ENCODE assay signal across 1 cellular context in the genomic region with DNA sequence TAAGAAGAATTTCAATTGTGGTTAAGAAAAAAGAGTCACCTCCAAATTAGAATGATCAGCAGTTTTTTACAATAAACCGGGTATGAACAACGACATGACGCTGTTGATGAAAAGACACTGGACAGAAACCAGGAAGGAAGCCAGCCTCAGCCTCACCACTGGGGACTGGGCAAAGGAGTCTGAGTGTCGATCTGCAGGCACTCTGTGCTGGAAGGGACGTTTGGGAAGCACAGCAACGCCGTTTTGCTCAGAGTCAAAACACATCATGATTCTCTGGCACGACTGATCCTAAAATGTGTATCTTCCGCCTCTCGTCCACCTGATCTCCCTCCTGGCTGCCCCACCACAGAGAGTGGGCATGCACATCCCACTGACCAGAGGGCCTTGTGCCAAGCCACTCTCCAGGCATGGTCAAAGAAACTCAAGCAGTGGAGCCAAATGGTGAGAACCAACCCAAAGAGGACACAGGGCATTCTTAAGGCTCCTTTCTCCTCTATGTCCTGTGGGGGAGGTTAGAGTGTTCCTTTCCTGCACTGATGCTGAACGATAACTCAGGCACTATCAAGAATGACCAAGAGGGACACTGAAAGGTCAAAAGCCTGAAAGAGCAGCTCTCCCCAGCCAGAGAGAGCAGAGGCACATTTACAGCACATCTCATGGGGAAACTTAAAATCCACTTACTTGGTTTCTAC.
TF ChIP-seq lines count a peak whose summit lies in the region.

No MANE protein-coding gene starts in this region.

TF ChIP-seq in K562, 482 proteins besides CTCF, POLR2A, EP300 and RAD21 (continued from another document and continues in another):
- TF ChIP-seq, protein P1, sequence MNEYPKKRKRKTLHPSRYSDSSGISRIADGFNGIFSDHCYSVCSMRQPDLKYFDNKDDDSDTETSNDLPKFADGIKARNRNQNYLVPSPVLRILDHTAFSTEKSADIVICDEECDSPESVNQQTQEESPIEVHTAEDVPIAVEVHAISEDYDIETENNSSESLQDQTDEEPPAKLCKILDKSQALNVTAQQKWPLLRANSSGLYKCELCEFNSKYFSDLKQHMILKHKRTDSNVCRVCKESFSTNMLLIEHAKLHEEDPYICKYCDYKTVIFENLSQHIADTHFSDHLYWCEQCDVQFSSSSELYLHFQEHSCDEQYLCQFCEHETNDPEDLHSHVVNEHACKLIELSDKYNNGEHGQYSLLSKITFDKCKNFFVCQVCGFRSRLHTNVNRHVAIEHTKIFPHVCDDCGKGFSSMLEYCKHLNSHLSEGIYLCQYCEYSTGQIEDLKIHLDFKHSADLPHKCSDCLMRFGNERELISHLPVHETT (CRISPR knock-in tag; conservative IDR thresholded peaks at IDR 0.05 in 1 of 2, IDR thresholded peaks at IDR 0.05 in 1 of 2) = peak in 1 of 2 experiments; percentile 79; a peak in 1 of 4 replicates
- TF ChIP-seq KDM5B (IDR thresholded peaks at IDR 0.05; ENCODE audit: insufficient replicate concordance, low read depth, low read length) = no peak
- peak; percentile 19; the same call in 1 of the 2 replicates for TF ChIP-seq PHF8 (IDR thresholded peaks at IDR 0.05; ENCODE audit: borderline replicate concordance, low read length)
- TF ChIP-seq, protein P2, sequence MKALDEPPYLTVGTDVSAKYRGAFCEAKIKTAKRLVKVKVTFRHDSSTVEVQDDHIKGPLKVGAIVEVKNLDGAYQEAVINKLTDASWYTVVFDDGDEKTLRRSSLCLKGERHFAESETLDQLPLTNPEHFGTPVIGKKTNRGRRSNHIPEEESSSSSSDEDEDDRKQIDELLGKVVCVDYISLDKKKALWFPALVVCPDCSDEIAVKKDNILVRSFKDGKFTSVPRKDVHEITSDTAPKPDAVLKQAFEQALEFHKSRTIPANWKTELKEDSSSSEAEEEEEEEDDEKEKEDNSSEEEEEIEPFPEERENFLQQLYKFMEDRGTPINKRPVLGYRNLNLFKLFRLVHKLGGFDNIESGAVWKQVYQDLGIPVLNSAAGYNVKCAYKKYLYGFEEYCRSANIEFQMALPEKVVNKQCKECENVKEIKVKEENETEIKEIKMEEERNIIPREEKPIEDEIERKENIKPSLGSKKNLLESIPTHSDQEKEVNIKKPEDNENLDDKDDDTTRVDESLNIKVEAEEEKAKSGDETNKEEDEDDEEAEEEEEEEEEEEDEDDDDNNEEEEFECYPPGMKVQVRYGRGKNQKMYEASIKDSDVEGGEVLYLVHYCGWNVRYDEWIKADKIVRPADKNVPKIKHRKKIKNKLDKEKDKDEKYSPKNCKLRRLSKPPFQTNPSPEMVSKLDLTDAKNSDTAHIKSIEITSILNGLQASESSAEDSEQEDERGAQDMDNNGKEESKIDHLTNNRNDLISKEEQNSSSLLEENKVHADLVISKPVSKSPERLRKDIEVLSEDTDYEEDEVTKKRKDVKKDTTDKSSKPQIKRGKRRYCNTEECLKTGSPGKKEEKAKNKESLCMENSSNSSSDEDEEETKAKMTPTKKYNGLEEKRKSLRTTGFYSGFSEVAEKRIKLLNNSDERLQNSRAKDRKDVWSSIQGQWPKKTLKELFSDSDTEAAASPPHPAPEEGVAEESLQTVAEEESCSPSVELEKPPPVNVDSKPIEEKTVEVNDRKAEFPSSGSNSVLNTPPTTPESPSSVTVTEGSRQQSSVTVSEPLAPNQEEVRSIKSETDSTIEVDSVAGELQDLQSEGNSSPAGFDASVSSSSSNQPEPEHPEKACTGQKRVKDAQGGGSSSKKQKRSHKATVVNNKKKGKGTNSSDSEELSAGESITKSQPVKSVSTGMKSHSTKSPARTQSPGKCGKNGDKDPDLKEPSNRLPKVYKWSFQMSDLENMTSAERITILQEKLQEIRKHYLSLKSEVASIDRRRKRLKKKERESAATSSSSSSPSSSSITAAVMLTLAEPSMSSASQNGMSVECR (CRISPR knock-in tag; IDR thresholded peaks at IDR 0.05) = no peak
- peak; percentile 78; the same call in 1 of the 2 replicates for TF ChIP-seq TRIM28 (IDR thresholded peaks at IDR 0.05)
- peak; percentile 5; the same call in 1 of the 2 replicates for TF ChIP-seq ZNF41 (CRISPR knock-in tag; conservative IDR thresholded peaks at IDR 0.05)
- peak; percentile 77 for TF ChIP-seq JUND (IDR thresholded peaks at IDR 0.05; ENCODE audit: borderline replicate concordance, low read depth, low read length)
- TF ChIP-seq JUND (tag; IDR thresholded peaks at IDR 0.05; ENCODE audit: borderline replicate concordance, low read depth, low read length) = peak; percentile 83; the same call in 2 of the 3 replicates
- TF ChIP-seq MCM5 (IDR thresholded peaks at IDR 0.05; ENCODE audit: low read depth) = no peak
- TF ChIP-seq RNF219 (CRISPR knock-in tag; IDR thresholded peaks at IDR 0.05) = no peak
- TF ChIP-seq, protein P3, sequence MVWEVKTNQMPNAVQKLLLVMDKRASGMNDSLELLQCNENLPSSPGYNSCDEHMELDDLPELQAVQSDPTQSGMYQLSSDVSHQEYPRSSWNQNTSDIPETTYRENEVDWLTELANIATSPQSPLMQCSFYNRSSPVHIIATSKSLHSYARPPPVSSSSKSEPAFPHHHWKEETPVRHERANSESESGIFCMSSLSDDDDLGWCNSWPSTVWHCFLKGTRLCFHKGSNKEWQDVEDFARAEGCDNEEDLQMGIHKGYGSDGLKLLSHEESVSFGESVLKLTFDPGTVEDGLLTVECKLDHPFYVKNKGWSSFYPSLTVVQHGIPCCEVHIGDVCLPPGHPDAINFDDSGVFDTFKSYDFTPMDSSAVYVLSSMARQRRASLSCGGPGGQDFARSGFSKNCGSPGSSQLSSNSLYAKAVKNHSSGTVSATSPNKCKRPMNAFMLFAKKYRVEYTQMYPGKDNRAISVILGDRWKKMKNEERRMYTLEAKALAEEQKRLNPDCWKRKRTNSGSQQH (CRISPR knock-in tag; IDR thresholded peaks at IDR 0.05) = no peak
- TF ChIP-seq NELFE (IDR thresholded peaks at IDR 0.05; ENCODE audit: insufficient read depth, insufficient read length) = no peak
- TF ChIP-seq, protein P4, sequence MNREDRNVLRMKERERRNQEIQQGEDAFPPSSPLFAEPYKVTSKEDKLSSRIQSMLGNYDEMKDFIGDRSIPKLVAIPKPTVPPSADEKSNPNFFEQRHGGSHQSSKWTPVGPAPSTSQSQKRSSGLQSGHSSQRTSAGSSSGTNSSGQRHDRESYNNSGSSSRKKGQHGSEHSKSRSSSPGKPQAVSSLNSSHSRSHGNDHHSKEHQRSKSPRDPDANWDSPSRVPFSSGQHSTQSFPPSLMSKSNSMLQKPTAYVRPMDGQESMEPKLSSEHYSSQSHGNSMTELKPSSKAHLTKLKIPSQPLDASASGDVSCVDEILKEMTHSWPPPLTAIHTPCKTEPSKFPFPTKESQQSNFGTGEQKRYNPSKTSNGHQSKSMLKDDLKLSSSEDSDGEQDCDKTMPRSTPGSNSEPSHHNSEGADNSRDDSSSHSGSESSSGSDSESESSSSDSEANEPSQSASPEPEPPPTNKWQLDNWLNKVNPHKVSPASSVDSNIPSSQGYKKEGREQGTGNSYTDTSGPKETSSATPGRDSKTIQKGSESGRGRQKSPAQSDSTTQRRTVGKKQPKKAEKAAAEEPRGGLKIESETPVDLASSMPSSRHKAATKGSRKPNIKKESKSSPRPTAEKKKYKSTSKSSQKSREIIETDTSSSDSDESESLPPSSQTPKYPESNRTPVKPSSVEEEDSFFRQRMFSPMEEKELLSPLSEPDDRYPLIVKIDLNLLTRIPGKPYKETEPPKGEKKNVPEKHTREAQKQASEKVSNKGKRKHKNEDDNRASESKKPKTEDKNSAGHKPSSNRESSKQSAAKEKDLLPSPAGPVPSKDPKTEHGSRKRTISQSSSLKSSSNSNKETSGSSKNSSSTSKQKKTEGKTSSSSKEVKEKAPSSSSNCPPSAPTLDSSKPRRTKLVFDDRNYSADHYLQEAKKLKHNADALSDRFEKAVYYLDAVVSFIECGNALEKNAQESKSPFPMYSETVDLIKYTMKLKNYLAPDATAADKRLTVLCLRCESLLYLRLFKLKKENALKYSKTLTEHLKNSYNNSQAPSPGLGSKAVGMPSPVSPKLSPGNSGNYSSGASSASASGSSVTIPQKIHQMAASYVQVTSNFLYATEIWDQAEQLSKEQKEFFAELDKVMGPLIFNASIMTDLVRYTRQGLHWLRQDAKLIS (CRISPR knock-in tag; IDR thresholded peaks at IDR 0.05) = no peak
- TF ChIP-seq TAF1 (IDR thresholded peaks at IDR 0.05; ENCODE audit: control insufficient read depth, extremely low read depth, insufficient read depth, low read length, severe bottlenecking) = peak; percentile 66
- TF ChIP-seq KAT8 (IDR thresholded peaks at IDR 0.05; ENCODE audit: low read depth) = no peak
- TF ChIP-seq PHTF2 (CRISPR knock-in tag; IDR thresholded peaks at IDR 0.05) = no peak
- TF ChIP-seq FOXK1 (CRISPR knock-in tag; IDR thresholded peaks at IDR 0.05; ENCODE audit: borderline replicate concordance) = no peak
- TF ChIP-seq GABPA (tag; conservative IDR thresholded peaks at IDR 0.05; ENCODE audit: low read depth) = no peak; the same call in 1 of the 2 replicates
- no peak for TF ChIP-seq ARHGAP35 (IDR thresholded peaks at IDR 0.05; ENCODE audit: partially characterized antibody)
- TF ChIP-seq, protein P5, sequence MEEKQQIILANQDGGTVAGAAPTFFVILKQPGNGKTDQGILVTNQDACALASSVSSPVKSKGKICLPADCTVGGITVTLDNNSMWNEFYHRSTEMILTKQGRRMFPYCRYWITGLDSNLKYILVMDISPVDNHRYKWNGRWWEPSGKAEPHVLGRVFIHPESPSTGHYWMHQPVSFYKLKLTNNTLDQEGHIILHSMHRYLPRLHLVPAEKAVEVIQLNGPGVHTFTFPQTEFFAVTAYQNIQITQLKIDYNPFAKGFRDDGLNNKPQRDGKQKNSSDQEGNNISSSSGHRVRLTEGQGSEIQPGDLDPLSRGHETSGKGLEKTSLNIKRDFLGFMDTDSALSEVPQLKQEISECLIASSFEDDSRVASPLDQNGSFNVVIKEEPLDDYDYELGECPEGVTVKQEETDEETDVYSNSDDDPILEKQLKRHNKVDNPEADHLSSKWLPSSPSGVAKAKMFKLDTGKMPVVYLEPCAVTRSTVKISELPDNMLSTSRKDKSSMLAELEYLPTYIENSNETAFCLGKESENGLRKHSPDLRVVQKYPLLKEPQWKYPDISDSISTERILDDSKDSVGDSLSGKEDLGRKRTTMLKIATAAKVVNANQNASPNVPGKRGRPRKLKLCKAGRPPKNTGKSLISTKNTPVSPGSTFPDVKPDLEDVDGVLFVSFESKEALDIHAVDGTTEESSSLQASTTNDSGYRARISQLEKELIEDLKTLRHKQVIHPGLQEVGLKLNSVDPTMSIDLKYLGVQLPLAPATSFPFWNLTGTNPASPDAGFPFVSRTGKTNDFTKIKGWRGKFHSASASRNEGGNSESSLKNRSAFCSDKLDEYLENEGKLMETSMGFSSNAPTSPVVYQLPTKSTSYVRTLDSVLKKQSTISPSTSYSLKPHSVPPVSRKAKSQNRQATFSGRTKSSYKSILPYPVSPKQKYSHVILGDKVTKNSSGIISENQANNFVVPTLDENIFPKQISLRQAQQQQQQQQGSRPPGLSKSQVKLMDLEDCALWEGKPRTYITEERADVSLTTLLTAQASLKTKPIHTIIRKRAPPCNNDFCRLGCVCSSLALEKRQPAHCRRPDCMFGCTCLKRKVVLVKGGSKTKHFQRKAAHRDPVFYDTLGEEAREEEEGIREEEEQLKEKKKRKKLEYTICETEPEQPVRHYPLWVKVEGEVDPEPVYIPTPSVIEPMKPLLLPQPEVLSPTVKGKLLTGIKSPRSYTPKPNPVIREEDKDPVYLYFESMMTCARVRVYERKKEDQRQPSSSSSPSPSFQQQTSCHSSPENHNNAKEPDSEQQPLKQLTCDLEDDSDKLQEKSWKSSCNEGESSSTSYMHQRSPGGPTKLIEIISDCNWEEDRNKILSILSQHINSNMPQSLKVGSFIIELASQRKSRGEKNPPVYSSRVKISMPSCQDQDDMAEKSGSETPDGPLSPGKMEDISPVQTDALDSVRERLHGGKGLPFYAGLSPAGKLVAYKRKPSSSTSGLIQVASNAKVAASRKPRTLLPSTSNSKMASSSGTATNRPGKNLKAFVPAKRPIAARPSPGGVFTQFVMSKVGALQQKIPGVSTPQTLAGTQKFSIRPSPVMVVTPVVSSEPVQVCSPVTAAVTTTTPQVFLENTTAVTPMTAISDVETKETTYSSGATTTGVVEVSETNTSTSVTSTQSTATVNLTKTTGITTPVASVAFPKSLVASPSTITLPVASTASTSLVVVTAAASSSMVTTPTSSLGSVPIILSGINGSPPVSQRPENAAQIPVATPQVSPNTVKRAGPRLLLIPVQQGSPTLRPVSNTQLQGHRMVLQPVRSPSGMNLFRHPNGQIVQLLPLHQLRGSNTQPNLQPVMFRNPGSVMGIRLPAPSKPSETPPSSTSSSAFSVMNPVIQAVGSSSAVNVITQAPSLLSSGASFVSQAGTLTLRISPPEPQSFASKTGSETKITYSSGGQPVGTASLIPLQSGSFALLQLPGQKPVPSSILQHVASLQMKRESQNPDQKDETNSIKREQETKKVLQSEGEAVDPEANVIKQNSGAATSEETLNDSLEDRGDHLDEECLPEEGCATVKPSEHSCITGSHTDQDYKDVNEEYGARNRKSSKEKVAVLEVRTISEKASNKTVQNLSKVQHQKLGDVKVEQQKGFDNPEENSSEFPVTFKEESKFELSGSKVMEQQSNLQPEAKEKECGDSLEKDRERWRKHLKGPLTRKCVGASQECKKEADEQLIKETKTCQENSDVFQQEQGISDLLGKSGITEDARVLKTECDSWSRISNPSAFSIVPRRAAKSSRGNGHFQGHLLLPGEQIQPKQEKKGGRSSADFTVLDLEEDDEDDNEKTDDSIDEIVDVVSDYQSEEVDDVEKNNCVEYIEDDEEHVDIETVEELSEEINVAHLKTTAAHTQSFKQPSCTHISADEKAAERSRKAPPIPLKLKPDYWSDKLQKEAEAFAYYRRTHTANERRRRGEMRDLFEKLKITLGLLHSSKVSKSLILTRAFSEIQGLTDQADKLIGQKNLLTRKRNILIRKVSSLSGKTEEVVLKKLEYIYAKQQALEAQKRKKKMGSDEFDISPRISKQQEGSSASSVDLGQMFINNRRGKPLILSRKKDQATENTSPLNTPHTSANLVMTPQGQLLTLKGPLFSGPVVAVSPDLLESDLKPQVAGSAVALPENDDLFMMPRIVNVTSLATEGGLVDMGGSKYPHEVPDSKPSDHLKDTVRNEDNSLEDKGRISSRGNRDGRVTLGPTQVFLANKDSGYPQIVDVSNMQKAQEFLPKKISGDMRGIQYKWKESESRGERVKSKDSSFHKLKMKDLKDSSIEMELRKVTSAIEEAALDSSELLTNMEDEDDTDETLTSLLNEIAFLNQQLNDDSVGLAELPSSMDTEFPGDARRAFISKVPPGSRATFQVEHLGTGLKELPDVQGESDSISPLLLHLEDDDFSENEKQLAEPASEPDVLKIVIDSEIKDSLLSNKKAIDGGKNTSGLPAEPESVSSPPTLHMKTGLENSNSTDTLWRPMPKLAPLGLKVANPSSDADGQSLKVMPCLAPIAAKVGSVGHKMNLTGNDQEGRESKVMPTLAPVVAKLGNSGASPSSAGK (IDR thresholded peaks at IDR 0.05) = no peak
